8 cellular contexts compared by ENCODE assay signal in the genomic region with DNA sequence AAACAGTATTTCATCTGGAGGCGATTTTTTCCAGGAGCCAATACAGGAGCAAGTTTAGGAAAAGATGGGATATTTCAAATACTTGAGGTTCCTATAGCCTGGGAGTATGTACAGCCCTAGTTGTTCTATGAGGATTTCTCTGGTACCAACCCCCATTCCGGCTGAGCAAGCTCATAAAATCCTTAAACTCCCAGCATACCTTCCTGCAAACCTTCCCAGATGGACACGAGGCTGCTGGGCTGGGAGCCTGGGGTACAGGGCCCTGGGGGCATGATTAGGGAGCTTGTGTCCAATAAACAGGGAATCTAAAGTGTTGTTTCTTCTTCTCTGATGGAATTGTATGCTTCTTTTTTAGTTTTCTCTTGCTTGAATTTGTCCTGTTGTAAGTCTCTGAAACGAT. TPM values are rescaled to one million over a fixed set of nuclear protein-coding genes. Genes with fewer than 3 reads are reported as not detected.
DNase-seq lines count a peak whose midpoint lies in the region; ATAC-seq and TF ChIP-seq lines count a peak whose summit lies in the region.

No MANE protein-coding gene starts in this region.

- peak overlapping the region; percentile 96 for H3K27ac Mint-ChIP-seq in activated naive CD8-positive, alpha-beta T cell treated with anti-CD3 and anti-CD28 coated beads, Interleukin-2, amount 50 U/mL, for 24 hours

- TF ChIP-seq CTCF in cardiac muscle cell (IDR thresholded peaks at IDR 0.05; ENCODE audit: low read depth, low read length) (no peak), transverse colon (IDR thresholded peaks at IDR 0.05) (no peak)

- H3K36me3 Mint-ChIP-seq in activated naive CD8-positive, alpha-beta T cell treated with anti-CD3 and anti-CD28 coated beads, Interleukin-2, amount 50 U/mL, for 24 hours (ENCODE audit: low read depth): peaks cover 66% of the 10 kb centered on the region

- H3K27ac ChIP-seq in cardiac muscle cell (peak overlapping the region; percentile 97), transverse colon (peak overlapping the region; percentile 94 to 99 (median 97))

- in situ Hi-C loops in transverse colon (cut with MboI; ENCODE audit: low pct_ligation_motif_present in 1 of 4, low pct_unique_long_range_greater_than_20kb in 1 of 4, low sequenced_read_pairs in 3 of 4): no loop called here

- H3K4me1 ChIP-seq in cardiac muscle cell (ENCODE audit: low read depth) (peaks cover 4% of the 10 kb centered on the region), transverse colon (peaks cover 0 to 22% (median 20%) of the 10 kb centered on the region in 4 donors)

- DNase-seq in cardiac muscle cell (ENCODE audit: low read depth in 1 of 2, low spot score in 1 of 2) (no peak), Right ventricle myocardium inferior (ENCODE audit: missing footprints) (no peak), kidney tubule cell (ENCODE audit: low spot score) (peak; percentile 20), transverse colon (peak; percentile 33), DMS79 treated with DMSO at 0.1 percent for 48 hours (lab: John Stamatoyannopoulos, UW) (no peak)
- no peak for DNase-seq in activated naive CD8-positive, alpha-beta T cell treated with anti-CD3 and anti-CD28 coated beads, Interleukin-2, amount 50 U/mL, for 24 hours

- no peaks in the 10 kb centered on the region for H3K27me3 Mint-ChIP-seq in activated naive CD8-positive, alpha-beta T cell treated with anti-CD3 and anti-CD28 coated beads, Interleukin-2, amount 50 U/mL, for 24 hours

- H3K36me3 ChIP-seq in cardiac muscle cell: peaks cover 41% of the 10 kb centered on the region
- H3K36me3 ChIP-seq in transverse colon: peaks cover 0 to 36% (median 19%) of the 10 kb centered on the region in 4 donors

- H3K9me3 ChIP-seq in cardiac muscle cell (ENCODE audit: low read depth) (no peaks in the 10 kb centered on the region), transverse colon (no peaks in the 10 kb centered on the region)

- H3K4me1 Mint-ChIP-seq in activated naive CD8-positive, alpha-beta T cell treated with anti-CD3 and anti-CD28 coated beads, Interleukin-2, amount 50 U/mL, for 24 hours: peaks cover 43% of the 10 kb centered on the region

- no peak for TF ChIP-seq POLR2A in transverse colon (IDR thresholded peaks at IDR 0.05)

- H3K27me3 ChIP-seq in cardiac muscle cell (no peaks in the 10 kb centered on the region), transverse colon (no peaks in the 10 kb centered on the region)

- H3K9me3 Mint-ChIP-seq in activated naive CD8-positive, alpha-beta T cell treated with anti-CD3 and anti-CD28 coated beads, Interleukin-2, amount 50 U/mL, for 24 hours: no peaks in the 10 kb centered on the region

- WGBS in transverse colon (ENCODE audit: low coverage in 1 of 2), 2 donors: 13 to 15% methylated on average over 2 to 4 of the region's 4 CpGs

- H3K4me3 ChIP-seq in cardiac muscle cell: peak overlapping the region; percentile 76
- peak overlapping the region in 3 of 4 donors; percentile 73 to 99 (median 79) for H3K4me3 ChIP-seq in transverse colon

- H3K4me3 Mint-ChIP-seq in activated naive CD8-positive, alpha-beta T cell treated with anti-CD3 and anti-CD28 coated beads, Interleukin-2, amount 50 U/mL, for 24 hours: peak overlapping the region; percentile 96

- ATAC-seq in Right ventricle myocardium inferior (no peak), HG03520 (IDR thresholded peaks at IDR 0.05; ENCODE audit: unreplicated experiment) (no peak), GM19463 (IDR thresholded peaks at IDR 0.05; ENCODE audit: unreplicated experiment) (no peak)
- ATAC-seq in activated naive CD8-positive, alpha-beta T cell treated with anti-CD3 and anti-CD28 coated beads, Interleukin-2, amount 50 U/mL, for 24 hours: no peak

- no peak for TF ChIP-seq EP300 in transverse colon (IDR thresholded peaks at IDR 0.05; ENCODE audit: low read depth)

- intact Hi-C loops in Right ventricle myocardium inferior (cut with DNase I): loop anchor here (2.0 to 5.0 kb wide), 2 partner anchors 79 to 80 kb away; a partner anchor contains a TSS
- intact Hi-C loops in transverse colon (cut with DNase I; ENCODE audit: low total_unique reads): no loop called here

RNA-seq across cellular contexts. Expression of a gene that starts 1.5 kb away (rescaled TPM):
- 144 and 208 TPM in 2 replicates for total RNA-seq in cardiac muscle cell
- 70.2 and 103 TPM in 2 replicates for polyA plus RNA-seq in cardiac muscle cell
- total RNA-seq in Right ventricle myocardium inferior: 82.7 TPM
- total RNA-seq in transverse colon: 100 to 1,000 TPM in 1 of 4 donors, 10 to 100 TPM in 3; 63.9 to 138 (median 85.8) TPM

RNA-seq across cellular contexts. Expression of a gene that starts 7.0 kb away (rescaled TPM):
- 1.2 TPM in 1 of 2 replicates, not detected in the other for total RNA-seq in cardiac muscle cell
- 1.4 and 1.6 TPM in 2 replicates for polyA plus RNA-seq in cardiac muscle cell
- total RNA-seq in Right ventricle myocardium inferior: 22.1 TPM
- 10 to 100 TPM in 2 of 4 donors, 1 to 10 TPM in 1, not detected in 1; 9.4 to 19.5 (median 17.3) TPM for total RNA-seq in transverse colon

RNA-seq across cellular contexts. Expression of a gene that starts 29.2 kb away (rescaled TPM):
- total RNA-seq in cardiac muscle cell (not detected in 2 replicates), Right ventricle myocardium inferior (0.49 TPM), transverse colon (not detected)
- polyA plus RNA-seq in cardiac muscle cell: not detected in 2 replicates

RNA-seq across cellular contexts. Expression of a gene that starts 30.5 kb away (rescaled TPM):
- total RNA-seq in cardiac muscle cell: 494 and 510 TPM in 2 replicates
- polyA plus RNA-seq in cardiac muscle cell: 115 TPM in 2 replicates
- 260 TPM for total RNA-seq in Right ventricle myocardium inferior
- total RNA-seq in transverse colon: 100 to 1,000 TPM; 221 to 310 (median 231) TPM

RNA-seq across cellular contexts. Expression of a gene that starts 33.7 kb away (rescaled TPM):
- total RNA-seq in cardiac muscle cell: 2.3 and 2.5 TPM in 2 replicates
- polyA plus RNA-seq in cardiac muscle cell: 2.5 and 3.5 TPM in 2 replicates
- total RNA-seq in Right ventricle myocardium inferior: 0.87 TPM
- total RNA-seq in transverse colon: 1 to 10 TPM in 2 of 4 donors, not detected in 2; 2.2 to 5.5 TPM

Comparison
In these comparisons a context has a peak if more than half of its experiments do, and no peak if none do; other contexts are left out.
1. DNase-seq: peak in kidney tubule cell (single experiment) and transverse colon (single experiment); none in cardiac muscle cell (0 of 2), Right ventricle myocardium inferior (single experiment), activated naive CD8-positive, alpha-beta T cell treated with anti-CD3 and anti-CD28 coated beads, Interleukin-2, amount 50 U/mL, for 24 hours (single experiment) and DMS79 treated with DMSO at 0.1 percent for 48 hours (single experiment).